In the genomic region with DNA sequence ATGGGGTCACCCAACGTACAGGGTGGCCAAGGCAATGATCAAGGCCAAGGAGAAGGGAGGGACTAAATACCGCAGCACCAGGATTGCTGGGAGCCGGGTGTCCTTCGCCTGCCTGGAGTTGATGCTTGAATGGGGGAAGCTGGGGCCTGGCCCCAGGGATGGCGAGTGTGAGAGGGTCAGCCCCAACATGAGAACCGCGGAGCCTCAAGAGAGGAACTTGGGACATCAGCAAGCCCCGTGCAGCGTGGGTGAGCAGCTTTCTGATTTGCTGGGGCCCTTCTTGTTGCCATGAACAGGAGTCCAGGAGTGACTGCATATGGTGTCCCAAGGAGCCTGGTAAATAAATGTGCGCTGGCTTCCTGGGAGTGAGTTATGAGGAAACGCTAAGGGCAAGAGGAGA, we compare ENCODE assay signal across 3 cellular contexts.
"Had no signal": no experiment of that assay in that cellular context is flagged by ENCODE, and none has a peak within 500 bp of the region (broad histone marks: within the 10 kb centered on the region; RNA-seq: fewer than 3 reads in every experiment).

No MANE protein-coding gene starts in this region.

- ATAC-seq: GM23338 had no signal

- H2AFZ ChIP-seq: GM23338 had no signal

- H3K4me3 ChIP-seq: GM23338 had no signal

- H3K4me2 ChIP-seq: GM23338 had no signal

- DNase-seq: H9, HCEC 1CT had no signal
